1 cellular context compared by ENCODE assay signal in the genomic region with DNA sequence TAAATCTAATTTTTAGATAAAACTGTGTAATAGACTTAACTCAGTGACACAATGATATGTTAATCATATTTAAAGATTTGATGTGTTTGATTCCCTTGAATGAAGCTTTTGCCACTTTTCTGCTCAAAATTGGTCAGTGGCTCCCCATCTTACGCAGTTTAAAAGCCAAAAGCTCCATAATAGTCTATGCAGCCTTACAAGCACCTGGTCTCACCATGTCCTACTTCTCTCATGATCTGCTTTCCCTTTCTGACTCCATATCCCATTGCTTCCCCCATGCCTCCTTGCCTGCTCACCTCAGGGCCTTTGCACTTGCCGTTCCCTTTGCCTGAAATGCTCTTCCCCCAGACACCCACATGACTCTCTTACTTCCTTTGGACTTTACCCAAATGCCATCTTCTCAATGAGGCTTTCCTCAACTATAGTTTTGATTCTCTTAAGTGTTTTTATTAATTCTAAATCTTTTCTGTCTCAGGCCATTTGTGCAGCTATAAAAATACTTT.
TF ChIP-seq lines count a peak whose summit lies in the region.

No MANE protein-coding gene starts in this region.

TF ChIP-seq in GM23338, 12 proteins besides CTCF, POLR2A, EP300 and RAD21:
- TF ChIP-seq, protein P1, sequence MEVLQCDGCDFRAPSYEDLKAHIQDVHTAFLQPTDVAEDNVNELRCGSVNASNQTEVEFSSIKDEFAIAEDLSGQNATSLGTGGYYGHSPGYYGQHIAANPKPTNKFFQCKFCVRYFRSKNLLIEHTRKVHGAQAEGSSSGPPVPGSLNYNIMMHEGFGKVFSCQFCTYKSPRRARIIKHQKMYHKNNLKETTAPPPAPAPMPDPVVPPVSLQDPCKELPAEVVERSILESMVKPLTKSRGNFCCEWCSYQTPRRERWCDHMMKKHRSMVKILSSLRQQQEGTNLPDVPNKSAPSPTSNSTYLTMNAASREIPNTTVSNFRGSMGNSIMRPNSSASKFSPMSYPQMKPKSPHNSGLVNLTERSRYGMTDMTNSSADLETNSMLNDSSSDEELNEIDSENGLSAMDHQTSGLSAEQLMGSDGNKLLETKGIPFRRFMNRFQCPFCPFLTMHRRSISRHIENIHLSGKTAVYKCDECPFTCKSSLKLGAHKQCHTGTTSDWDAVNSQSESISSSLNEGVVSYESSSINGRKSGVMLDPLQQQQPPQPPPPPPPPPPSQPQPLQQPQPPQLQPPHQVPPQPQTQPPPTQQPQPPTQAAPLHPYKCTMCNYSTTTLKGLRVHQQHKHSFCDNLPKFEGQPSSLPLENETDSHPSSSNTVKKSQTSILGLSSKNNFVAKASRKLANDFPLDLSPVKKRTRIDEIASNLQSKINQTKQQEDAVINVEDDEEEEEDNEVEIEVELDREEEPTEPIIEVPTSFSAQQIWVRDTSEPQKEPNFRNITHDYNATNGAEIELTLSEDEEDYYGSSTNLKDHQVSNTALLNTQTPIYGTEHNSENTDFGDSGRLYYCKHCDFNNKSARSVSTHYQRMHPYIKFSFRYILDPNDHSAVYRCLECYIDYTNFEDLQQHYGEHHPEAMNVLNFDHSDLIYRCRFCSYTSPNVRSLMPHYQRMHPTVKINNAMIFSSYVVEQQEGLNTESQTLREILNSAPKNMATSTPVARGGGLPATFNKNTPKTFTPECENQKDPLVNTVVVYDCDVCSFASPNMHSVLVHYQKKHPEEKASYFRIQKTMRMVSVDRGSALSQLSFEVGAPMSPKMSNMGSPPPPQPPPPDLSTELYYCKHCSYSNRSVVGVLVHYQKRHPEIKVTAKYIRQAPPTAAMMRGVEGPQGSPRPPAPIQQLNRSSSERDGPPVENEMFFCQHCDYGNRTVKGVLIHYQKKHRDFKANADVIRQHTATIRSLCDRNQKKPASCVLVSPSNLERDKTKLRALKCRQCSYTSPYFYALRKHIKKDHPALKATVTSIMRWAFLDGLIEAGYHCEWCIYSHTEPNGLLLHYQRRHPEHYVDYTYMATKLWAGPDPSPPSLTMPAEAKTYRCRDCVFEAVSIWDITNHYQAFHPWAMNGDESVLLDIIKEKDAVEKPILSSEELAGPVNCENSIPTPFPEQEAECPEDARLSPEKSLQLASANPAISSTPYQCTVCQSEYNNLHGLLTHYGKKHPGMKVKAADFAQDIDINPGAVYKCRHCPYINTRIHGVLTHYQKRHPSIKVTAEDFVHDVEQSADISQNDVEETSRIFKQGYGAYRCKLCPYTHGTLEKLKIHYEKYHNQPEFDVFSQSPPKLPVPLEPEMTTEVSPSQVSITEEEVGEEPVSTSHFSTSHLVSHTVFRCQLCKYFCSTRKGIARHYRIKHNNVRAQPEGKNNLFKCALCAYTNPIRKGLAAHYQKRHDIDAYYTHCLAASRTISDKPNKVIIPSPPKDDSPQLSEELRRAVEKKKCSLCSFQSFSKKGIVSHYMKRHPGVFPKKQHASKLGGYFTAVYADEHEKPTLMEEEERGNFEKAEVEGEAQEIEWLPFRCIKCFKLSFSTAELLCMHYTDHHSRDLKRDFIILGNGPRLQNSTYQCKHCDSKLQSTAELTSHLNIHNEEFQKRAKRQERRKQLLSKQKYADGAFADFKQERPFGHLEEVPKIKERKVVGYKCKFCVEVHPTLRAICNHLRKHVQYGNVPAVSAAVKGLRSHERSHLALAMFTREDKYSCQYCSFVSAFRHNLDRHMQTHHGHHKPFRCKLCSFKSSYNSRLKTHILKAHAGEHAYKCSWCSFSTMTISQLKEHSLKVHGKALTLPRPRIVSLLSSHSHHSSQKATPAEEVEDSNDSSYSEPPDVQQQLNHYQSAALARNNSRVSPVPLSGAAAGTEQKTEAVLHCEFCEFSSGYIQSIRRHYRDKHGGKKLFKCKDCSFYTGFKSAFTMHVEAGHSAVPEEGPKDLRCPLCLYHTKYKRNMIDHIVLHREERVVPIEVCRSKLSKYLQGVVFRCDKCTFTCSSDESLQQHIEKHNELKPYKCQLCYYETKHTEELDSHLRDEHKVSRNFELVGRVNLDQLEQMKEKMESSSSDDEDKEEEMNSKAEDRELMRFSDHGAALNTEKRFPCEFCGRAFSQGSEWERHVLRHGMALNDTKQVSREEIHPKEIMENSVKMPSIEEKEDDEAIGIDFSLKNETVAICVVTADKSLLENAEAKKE (CRISPR knock-in tag; IDR thresholded peaks at IDR 0.05), result no peak
- TF ChIP-seq POLR2AphosphoS5 (IDR thresholded peaks at IDR 0.05; ENCODE audit: low read depth) (no peak), JUNB (IDR thresholded peaks at IDR 0.05; ENCODE audit: unreplicated experiment) (no peak), STAT1 (IDR thresholded peaks at IDR 0.05; ENCODE audit: unreplicated experiment) (no peak), CREB1 (CRISPR knock-in tag; IDR thresholded peaks at IDR 0.05; ENCODE audit: low read depth) (no peak), EZH2phosphoT487 (IDR thresholded peaks at IDR 0.05; ENCODE audit: unreplicated experiment) (no peak), EZH2 (IDR thresholded peaks at IDR 0.05; ENCODE audit: low read depth, unreplicated experiment) (no peak), ZNF331 (CRISPR knock-in tag; IDR thresholded peaks at IDR 0.05; ENCODE audit: low read depth) (no peak), REST (IDR thresholded peaks at IDR 0.05; ENCODE audit: unreplicated experiment) (no peak), ZNF114 (CRISPR knock-in tag; IDR thresholded peaks at IDR 0.05) (no peak), NANOG (IDR thresholded peaks at IDR 0.05; ENCODE audit: borderline replicate concordance) (no peak)
- TF ChIP-seq, protein P2, sequence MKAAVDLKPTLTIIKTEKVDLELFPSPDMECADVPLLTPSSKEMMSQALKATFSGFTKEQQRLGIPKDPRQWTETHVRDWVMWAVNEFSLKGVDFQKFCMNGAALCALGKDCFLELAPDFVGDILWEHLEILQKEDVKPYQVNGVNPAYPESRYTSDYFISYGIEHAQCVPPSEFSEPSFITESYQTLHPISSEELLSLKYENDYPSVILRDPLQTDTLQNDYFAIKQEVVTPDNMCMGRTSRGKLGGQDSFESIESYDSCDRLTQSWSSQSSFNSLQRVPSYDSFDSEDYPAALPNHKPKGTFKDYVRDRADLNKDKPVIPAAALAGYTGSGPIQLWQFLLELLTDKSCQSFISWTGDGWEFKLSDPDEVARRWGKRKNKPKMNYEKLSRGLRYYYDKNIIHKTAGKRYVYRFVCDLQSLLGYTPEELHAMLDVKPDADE (IDR thresholded peaks at IDR 0.05), result no peak
